ENCODE assay signal across 1 cellular context in the genomic region with DNA sequence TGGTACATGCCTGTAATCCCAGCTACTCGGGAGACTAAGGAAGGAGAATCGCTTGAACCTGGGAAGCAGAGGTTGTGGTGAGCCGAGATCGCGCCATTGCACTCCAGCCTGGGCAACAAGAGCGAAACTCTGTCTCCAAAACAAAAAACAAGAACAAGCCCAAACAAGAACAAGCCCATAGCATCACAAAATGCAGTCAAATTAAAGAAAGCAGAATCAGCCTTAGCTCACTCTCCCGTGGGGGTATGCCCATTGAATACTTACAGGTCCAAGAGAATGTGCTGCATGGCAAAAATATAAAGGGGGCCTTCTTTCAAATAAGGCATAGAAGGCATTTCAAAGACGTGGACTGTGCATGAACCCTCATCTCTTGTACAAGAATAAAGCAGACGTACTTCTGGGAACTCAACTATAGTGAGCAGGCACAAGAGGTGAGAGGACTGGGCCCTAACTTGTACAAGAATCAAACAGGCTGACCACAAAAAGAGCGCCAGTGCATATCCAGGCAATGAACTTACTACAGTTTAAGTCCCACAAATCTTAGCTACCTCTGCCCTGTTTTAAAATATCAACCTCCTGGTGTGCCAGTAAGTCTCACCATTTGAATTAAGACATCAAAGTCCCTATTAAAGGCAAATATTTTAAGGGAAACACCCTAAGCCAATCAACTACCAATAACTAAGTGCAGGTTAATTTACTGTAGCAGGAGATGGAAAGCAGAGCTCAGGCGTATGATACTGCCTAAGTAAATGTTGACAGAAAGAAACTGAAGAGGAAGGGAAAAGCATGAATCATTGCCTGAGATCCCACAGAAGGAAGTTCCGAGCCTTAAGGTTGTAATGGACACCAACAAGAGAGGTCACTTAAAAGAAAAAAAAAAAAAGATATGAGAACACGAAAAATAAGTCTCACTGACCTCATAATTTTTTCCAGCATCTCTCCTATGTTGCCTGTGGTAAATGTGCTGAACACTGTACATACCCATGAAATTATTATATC.
TF ChIP-seq lines count a peak whose summit lies in the region.

No MANE protein-coding gene starts in this region.

TF ChIP-seq in SK-N-SH, 30 proteins besides CTCF, POLR2A, EP300 and RAD21 (continued from another document):
- no peak for TF ChIP-seq MEF2A (IDR thresholded peaks at IDR 0.05; ENCODE audit: borderline replicate concordance, low read depth)
- no peak for TF ChIP-seq POLR2AphosphoS5 (IDR thresholded peaks at IDR 0.05; ENCODE audit: low read depth, low read length)
- no peak for TF ChIP-seq SMC3 (IDR thresholded peaks at IDR 0.05; ENCODE audit: low read depth, low read length)
- TF ChIP-seq TAF1 (IDR thresholded peaks at IDR 0.05; ENCODE audit: borderline replicate concordance, low read depth, low read length), result no peak
- no peak for TF ChIP-seq ELF1 (IDR thresholded peaks at IDR 0.05)
- no peak for TF ChIP-seq YY1 (IDR thresholded peaks at IDR 0.05; ENCODE audit: low read depth)
- no peak for TF ChIP-seq FOXM1 (IDR thresholded peaks at IDR 0.05; ENCODE audit: low read depth)
- TF ChIP-seq, protein P1, sequence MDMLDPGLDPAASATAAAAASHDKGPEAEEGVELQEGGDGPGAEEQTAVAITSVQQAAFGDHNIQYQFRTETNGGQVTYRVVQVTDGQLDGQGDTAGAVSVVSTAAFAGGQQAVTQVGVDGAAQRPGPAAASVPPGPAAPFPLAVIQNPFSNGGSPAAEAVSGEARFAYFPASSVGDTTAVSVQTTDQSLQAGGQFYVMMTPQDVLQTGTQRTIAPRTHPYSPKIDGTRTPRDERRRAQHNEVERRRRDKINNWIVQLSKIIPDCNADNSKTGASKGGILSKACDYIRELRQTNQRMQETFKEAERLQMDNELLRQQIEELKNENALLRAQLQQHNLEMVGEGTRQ (IDR thresholded peaks at IDR 0.05; ENCODE audit: borderline replicate concordance, low read depth, low read length), result no peak
- no peak for TF ChIP-seq RCOR1 (IDR thresholded peaks at IDR 0.05; ENCODE audit: low read length)
- no peak for TF ChIP-seq TEAD4 (IDR thresholded peaks at IDR 0.05; ENCODE audit: borderline replicate concordance, insufficient read depth)
- no peak for TF ChIP-seq EZH2phosphoT487 (IDR thresholded peaks at IDR 0.05; ENCODE audit: borderline replicate concordance, low read depth)
- TF ChIP-seq TCF12 (IDR thresholded peaks at IDR 0.05), result peak; percentile 66
- TF ChIP-seq JUND (IDR thresholded peaks at IDR 0.05), result peak; percentile 20; the same call in 1 of the 2 replicates
- TF ChIP-seq, protein P2, sequence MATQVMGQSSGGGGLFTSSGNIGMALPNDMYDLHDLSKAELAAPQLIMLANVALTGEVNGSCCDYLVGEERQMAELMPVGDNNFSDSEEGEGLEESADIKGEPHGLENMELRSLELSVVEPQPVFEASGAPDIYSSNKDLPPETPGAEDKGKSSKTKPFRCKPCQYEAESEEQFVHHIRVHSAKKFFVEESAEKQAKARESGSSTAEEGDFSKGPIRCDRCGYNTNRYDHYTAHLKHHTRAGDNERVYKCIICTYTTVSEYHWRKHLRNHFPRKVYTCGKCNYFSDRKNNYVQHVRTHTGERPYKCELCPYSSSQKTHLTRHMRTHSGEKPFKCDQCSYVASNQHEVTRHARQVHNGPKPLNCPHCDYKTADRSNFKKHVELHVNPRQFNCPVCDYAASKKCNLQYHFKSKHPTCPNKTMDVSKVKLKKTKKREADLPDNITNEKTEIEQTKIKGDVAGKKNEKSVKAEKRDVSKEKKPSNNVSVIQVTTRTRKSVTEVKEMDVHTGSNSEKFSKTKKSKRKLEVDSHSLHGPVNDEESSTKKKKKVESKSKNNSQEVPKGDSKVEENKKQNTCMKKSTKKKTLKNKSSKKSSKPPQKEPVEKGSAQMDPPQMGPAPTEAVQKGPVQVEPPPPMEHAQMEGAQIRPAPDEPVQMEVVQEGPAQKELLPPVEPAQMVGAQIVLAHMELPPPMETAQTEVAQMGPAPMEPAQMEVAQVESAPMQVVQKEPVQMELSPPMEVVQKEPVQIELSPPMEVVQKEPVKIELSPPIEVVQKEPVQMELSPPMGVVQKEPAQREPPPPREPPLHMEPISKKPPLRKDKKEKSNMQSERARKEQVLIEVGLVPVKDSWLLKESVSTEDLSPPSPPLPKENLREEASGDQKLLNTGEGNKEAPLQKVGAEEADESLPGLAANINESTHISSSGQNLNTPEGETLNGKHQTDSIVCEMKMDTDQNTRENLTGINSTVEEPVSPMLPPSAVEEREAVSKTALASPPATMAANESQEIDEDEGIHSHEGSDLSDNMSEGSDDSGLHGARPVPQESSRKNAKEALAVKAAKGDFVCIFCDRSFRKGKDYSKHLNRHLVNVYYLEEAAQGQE (IDR thresholded peaks at IDR 0.05; ENCODE audit: low read depth, low read length), result no peak
